ENCODE assay signal across 8 cellular contexts in the genomic region with DNA sequence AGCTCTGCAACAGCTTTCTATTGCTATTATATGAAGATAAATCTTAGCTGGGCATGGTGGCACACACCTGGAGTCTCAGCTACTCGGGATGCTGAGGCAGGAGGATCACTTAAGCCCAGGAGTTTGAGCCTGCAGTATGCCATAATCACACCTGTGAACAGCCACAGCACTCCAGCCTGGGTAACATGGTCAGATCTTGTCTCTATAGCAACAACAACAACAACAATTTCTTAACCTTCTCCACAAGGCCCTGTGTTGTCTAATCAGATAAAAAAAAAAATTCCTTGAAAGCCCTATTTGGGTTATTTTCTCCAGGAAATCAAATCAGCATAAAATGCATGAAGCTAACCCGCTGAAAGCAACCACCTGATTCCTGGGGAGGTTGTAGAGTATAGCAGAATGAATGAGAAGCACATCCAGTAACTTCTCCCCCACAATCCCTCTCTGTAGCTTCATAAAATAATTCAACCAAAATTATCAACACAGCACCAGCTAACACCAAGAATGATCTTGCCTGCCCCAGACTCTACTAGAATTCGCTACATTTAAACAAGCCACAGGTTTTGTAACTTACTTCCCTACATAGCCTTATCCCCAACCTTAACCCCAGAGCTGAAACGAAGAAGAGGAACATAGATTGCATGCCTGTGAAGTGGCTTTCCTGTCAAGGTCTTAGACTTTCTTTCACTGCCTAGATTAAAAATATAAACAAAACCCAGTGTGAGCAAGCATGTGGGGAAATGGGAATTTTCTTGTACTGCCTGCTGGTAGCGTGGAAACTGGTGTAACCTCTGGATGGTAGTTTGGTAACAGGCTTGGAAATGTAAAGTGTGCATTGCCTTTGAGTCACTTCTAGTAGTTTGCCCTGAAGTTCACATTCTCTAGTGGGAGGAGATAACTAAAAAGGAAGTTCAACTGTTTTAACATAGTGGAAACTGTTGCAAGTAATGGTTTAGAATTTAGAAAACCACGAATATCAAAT. TPM values are rescaled to one million over a fixed set of nuclear protein-coding genes. Genes with fewer than 3 reads are reported as not detected.
DNase-seq lines count a peak whose midpoint lies in the region; ATAC-seq, FAIRE-seq and TF ChIP-seq lines count a peak whose summit lies in the region.

No MANE protein-coding gene starts in this region.

- peak overlapping the region; percentile 80 for H3K27ac Mint-ChIP-seq in CD4-positive, alpha-beta T cell

- POLR2A ChIA-PET in CD4-positive, alpha-beta T cell (lab: Charles Lee) = interaction anchor here (0.7 to 1.2 kb wide), 2 partner anchors 28 to 216 kb away, joined by 3 to 4 read pairs; a partner anchor contains a TSS
- POLR2A ChIA-PET in K562 (lab: Yijun Ruan, JAX) = interaction anchor here (1.6 kb wide), 1 partner anchor 9 kb away, joined by 4 read pairs; no protein-coding TSS in a partner anchor

- no peak overlapping the region for H3K4me2 ChIP-seq in K562 (ENCODE audit: insufficient read depth, low read length)

- H3K4me1 ChIP-seq in K562 (replicated peaks in 1 of 2; ENCODE audit: control insufficient read depth in 2 of 2, insufficient read depth in 2 of 2, low read length in 2 of 2) = no peaks in the 10 kb centered on the region

- in situ Hi-C loops in K562 (cut with MboI) = no loop called here

- intact Hi-C loops in CD4-positive, alpha-beta T cell (cut with DNase I, micrococcal nuclease) = no loop called here
- intact Hi-C loops in K562 (cut with micrococcal nuclease) = no loop called here

- H2AFZ ChIP-seq in K562 (ENCODE audit: low read depth, low read length) = no peak overlapping the region

- H4K20me1 ChIP-seq in K562 (replicated peaks; ENCODE audit: control insufficient read depth, insufficient read depth, low read length) = no peaks in the 10 kb centered on the region

- peaks cover 2% of the 10 kb centered on the region for H3K27me3 Mint-ChIP-seq in CD4-positive, alpha-beta T cell

- no peaks in the 10 kb centered on the region for H3K27me3 ChIP-seq in CD4-positive, alpha-beta T cell (ENCODE audit: control insufficient read depth, insufficient read depth, low read length)
- no peaks in the 10 kb centered on the region; a peak in 1 of 5 replicates for H3K27me3 ChIP-seq in K562 (ENCODE audit: control insufficient read depth in 2 of 2, insufficient read depth in 2 of 2, low read length in 2 of 2)

- no peaks in the 10 kb centered on the region for H3K79me2 ChIP-seq in K562 (ENCODE audit: control insufficient read depth, insufficient read depth, low read length)

- no peak for TF ChIP-seq CTCF in CD4-positive, alpha-beta T cell (IDR thresholded peaks at IDR 0.05)
- no peak for TF ChIP-seq CTCF in K562 (IDR thresholded peaks at IDR 0.05 in 2 of 3, conservative IDR thresholded peaks at IDR 0.05 in 1 of 3; ENCODE audit: insufficient read depth in 2 of 3, low read depth in 1 of 3, low read length in 3 of 3)

- CTCF ChIA-PET in CD4-positive, alpha-beta T cell (lab: Charles Lee) = no interaction called here
- CTCF ChIA-PET in K562 (lab: Yijun Ruan, JAX; ENCODE audit: low intra/inter-chr PET ratio) = no interaction called here

- ATAC-seq in CD4-positive, alpha-beta T cell (ENCODE audit: poor library complexity) = peak; percentile 71
- peak; percentile 53 for ATAC-seq in GM21360 (IDR thresholded peaks at IDR 0.05; ENCODE audit: unreplicated experiment)
- ATAC-seq in HG03571 (IDR thresholded peaks at IDR 0.05; ENCODE audit: unreplicated experiment) = peak; percentile 68
- peak; percentile 38; the same call in 2 of the 3 replicates for ATAC-seq in K562
- peak; percentile 79 for ATAC-seq in stimulated activated naive CD8-positive, alpha-beta T cell treated with anti-CD3 and anti-CD28 coated beads, Interleukin-15, Interleukin-2, amounts not matched to agents 100 U/mL and 50 U/mL, for 24 hours

- H3K9me1 ChIP-seq in K562 (ENCODE audit: control insufficient read depth, insufficient read depth, low read length) = no peaks in the 10 kb centered on the region

- TF ChIP-seq EP300 in K562 (IDR thresholded peaks at IDR 0.05; ENCODE audit: low read length) = no peak

- H3K4me3 ChIP-seq in K562 = no peak overlapping the region

- peaks cover 31% of the 10 kb centered on the region for H3K4me1 Mint-ChIP-seq in CD4-positive, alpha-beta T cell (ENCODE audit: low read depth)

- no peak for TF ChIP-seq POLR2A in K562 (conservative IDR thresholded peaks at IDR 0.05)

- H3K9me3 Mint-ChIP-seq in CD4-positive, alpha-beta T cell = no peaks in the 10 kb centered on the region

- no peaks in the 10 kb centered on the region for H3K36me3 ChIP-seq in K562 (ENCODE audit: control insufficient read depth, insufficient read depth, low read length)

- no peak overlapping the region for H3K27ac ChIP-seq in CD4-positive, alpha-beta T cell (ENCODE audit: low read depth, low read length)
- H3K27ac ChIP-seq in K562 (ENCODE audit: extremely low read depth, low read depth, low read length) = no peak overlapping the region

- no peak for DNase-seq in CD4-positive, alpha-beta T cell
- DNase-seq in K562 (ENCODE audit: extremely low read depth in 1 of 4, low spot score in 3 of 4) = no peak
- no peak for DNase-seq in stimulated activated naive CD8-positive, alpha-beta T cell treated with anti-CD3 and anti-CD28 coated beads, Interleukin-15, Interleukin-2, amounts not matched to agents 100 U/mL and 50 U/mL, for 24 hours
- no peak for DNase-seq in DMS79 treated with DMSO at 0.1 percent for 48 hours (lab: John Stamatoyannopoulos, UW)
- DNase-seq in NCI-H2196 treated with DMSO at 0.1 percent for 48 hours (lab: John Stamatoyannopoulos, UW; ENCODE audit: unreplicated experiment) = no peak
- DNase-seq in NK-92 (lab: John Stamatoyannopoulos, UW; ENCODE audit: unreplicated experiment) = no peak

- H3K4me3 Mint-ChIP-seq in CD4-positive, alpha-beta T cell = peak overlapping the region; percentile 13

- 3% methylated on average over 6 of the region's 6 CpGs for WGBS in K562 (ENCODE audit: insufficient coverage, low coverage, missing lambda C conversion rate)

- FAIRE-seq in K562 (lab: Jason Lieb, UNC) = no peak

- H3K9me3 ChIP-seq in CD4-positive, alpha-beta T cell (ENCODE audit: control insufficient read depth, low read length) = no peaks in the 10 kb centered on the region
- no peaks in the 10 kb centered on the region for H3K9me3 ChIP-seq in K562 (replicated peaks; ENCODE audit: control insufficient read depth, insufficient read depth, low read depth, low read length)

- H3K9ac ChIP-seq in K562 (ENCODE audit: insufficient read depth in 1 of 2, low read depth in 2 of 2, low read length in 2 of 2) = no peak overlapping the region

- no peak for TF ChIP-seq RAD21 in K562 (CRISPR knock-in tag; conservative IDR thresholded peaks at IDR 0.05 in 1 of 2, IDR thresholded peaks at IDR 0.05 in 1 of 2)

- no peaks in the 10 kb centered on the region for H3K36me3 Mint-ChIP-seq in CD4-positive, alpha-beta T cell (ENCODE audit: low read depth)

- no TSS peak for BruUV-seq in K562 (replicated peaks; lab: Mats Ljungman, UMichigan)

TF ChIP-seq in K562, 482 proteins besides CTCF, POLR2A, EP300 and RAD21 (continues in another document):
- no peak for TF ChIP-seq EGR1 (conservative IDR thresholded peaks at IDR 0.05)
- TF ChIP-seq MAFG (tag; conservative IDR thresholded peaks at IDR 0.05) = no peak
- TF ChIP-seq, protein P1, sequence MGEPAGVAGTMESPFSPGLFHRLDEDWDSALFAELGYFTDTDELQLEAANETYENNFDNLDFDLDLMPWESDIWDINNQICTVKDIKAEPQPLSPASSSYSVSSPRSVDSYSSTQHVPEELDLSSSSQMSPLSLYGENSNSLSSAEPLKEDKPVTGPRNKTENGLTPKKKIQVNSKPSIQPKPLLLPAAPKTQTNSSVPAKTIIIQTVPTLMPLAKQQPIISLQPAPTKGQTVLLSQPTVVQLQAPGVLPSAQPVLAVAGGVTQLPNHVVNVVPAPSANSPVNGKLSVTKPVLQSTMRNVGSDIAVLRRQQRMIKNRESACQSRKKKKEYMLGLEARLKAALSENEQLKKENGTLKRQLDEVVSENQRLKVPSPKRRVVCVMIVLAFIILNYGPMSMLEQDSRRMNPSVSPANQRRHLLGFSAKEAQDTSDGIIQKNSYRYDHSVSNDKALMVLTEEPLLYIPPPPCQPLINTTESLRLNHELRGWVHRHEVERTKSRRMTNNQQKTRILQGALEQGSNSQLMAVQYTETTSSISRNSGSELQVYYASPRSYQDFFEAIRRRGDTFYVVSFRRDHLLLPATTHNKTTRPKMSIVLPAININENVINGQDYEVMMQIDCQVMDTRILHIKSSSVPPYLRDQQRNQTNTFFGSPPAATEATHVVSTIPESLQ (CRISPR knock-in tag; IDR thresholded peaks at IDR 0.05) = no peak
- TF ChIP-seq KDM5B (IDR thresholded peaks at IDR 0.05; ENCODE audit: insufficient replicate concordance, low read depth, low read length) = no peak
- no peak for TF ChIP-seq CBFA2T2 (conservative IDR thresholded peaks at IDR 0.05)
- TF ChIP-seq SIN3B (IDR thresholded peaks at IDR 0.05; ENCODE audit: low read depth) = no peak
- peak; percentile 98 for TF ChIP-seq FOXJ2 (tag; IDR thresholded peaks at IDR 0.05)
- TF ChIP-seq, protein P2, sequence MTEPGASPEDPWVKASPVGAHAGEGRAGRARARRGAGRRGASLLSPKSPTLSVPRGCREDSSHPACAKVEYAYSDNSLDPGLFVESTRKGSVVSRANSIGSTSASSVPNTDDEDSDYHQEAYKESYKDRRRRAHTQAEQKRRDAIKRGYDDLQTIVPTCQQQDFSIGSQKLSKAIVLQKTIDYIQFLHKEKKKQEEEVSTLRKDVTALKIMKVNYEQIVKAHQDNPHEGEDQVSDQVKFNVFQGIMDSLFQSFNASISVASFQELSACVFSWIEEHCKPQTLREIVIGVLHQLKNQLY (CRISPR knock-in tag; conservative IDR thresholded peaks at IDR 0.05) = no peak
- TF ChIP-seq SRSF3 (IDR thresholded peaks at IDR 0.05; ENCODE audit: insufficient read depth, low read length) = no peak

RNA-seq across cellular contexts. Expression of a gene that starts 6.0 kb away (rescaled TPM):
- total RNA-seq in CD4-positive, alpha-beta T cell = 10 to 100 TPM; 18.3 to 21.0 TPM
- total RNA-seq in K562 (2011; cell fraction: chromatin; rRNA removed; ENCODE audit: low replicate concordance) = 3.1 and 7.4 TPM in 2 replicates
- 0.50 and 0.53 TPM in 2 replicates for total RNA-seq in K562 (2011; cell fraction: nucleolus; rRNA removed)
- 1.4 and 2.2 TPM in 2 replicates for total RNA-seq in K562 (2011; cell fraction: nucleoplasm; rRNA removed)
- 6.0 and 7.0 TPM in 2 replicates for total RNA-seq in K562 (2014; rRNA removed)
- total RNA-seq in K562 (2014; rRNA removed; fragmentation: Illumina TruSeq; extraction: Trizol) = 9.2 and 10.6 TPM in 2 replicates
- 5.9 and 7.9 TPM in 2 replicates for total RNA-seq in K562 (2015; rRNA removed; fragmentation: Illumina TruSeq; extraction: Trizol)
- total RNA-seq in K562 (2021) = 9.2 and 9.3 TPM in 2 replicates
- polyA plus RNA-seq in K562 (2011; rRNA removed) = 2.9 and 6.8 TPM in 2 replicates
- 0.94 and 1.0 TPM in 2 replicates for polyA plus RNA-seq in K562 (2011; cell fraction: cytosol; rRNA removed)
- polyA plus RNA-seq in K562 (2011; cell fraction: nucleus; rRNA removed) = 1.6 and 2.0 TPM in 2 replicates
- polyA plus RNA-seq in K562 (2012) = 4.4 and 5.0 TPM in 2 replicates
- polyA plus RNA-seq in K562 (2014; fragmentation: Illumina TruSeq; extraction: Trizol) = 7.1 and 10.7 TPM in 2 replicates
- polyA plus RNA-seq in K562 (2014; fragmentation: Nextera tagmentation; extraction: Ambion mirVana) = 1 to 10 TPM; 2.6 to 3.2 TPM
- 6.9 and 8.1 TPM in 2 replicates for polyA plus RNA-seq in K562 (2014; rRNA removed)
- 5.1 and 6.9 TPM in 2 replicates for polyA minus RNA-seq in K562 (2011; rRNA and poly(A)+ RNA removed)
- polyA minus RNA-seq in K562 (2011; cell fraction: cytosol; rRNA and poly(A)+ RNA removed) = 2.9 and 6.6 TPM in 2 replicates
- polyA minus RNA-seq in K562 (2011; cell fraction: nucleus; rRNA and poly(A)+ RNA removed) = 1.5 and 1.7 TPM in 2 replicates
